Comparison of ENCODE assay signal across 1 cellular context in the genomic region with DNA sequence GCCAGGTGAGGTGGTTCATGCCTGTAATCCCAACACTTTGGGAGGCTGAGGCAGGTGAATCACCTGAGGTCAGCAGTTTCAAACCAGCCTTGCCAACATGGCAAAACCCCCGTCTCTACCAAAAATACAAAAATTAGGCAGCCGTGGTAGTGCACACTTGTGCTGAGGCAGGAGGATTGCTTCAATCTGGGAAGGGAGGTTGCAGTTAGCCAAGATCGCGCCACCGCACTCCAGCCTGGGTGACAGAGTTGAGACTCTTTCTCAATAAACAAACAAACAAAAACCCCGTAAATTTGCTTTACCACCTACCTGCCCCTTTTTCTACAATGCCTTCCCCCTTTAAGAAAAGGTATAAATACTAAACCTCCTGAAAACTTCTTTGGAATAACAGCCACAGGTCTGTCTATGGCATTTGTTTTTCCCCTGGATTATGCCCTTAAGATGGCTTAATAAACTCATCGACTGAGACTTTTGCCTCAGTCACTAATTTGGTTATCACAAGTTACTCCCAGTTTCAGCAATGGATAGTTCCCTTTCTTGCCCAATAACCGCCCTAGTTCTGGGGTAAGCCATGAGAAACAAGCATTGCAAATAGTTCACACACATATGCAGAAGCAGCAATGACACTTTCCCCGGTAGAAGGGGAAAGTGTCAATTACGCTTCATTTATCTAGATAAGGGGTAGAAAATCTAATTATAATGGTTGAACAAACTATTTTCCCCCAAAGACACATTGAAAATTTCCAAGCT.
TF ChIP-seq lines count a peak whose summit lies in the region.

No MANE protein-coding gene starts in this region.

TF ChIP-seq in HCT116, 20 proteins besides CTCF, POLR2A, EP300 and RAD21 (continued from another document):
- TF ChIP-seq EZH2 (IDR thresholded peaks at IDR 0.05) = no peak
- no peak for TF ChIP-seq POLR2AphosphoS5 (IDR thresholded peaks at IDR 0.05; ENCODE audit: low read depth, low read length)
